ENCODE assay signal across 8 cellular contexts in genomic region chr9:111992523-111992922, GRCh38.
A peak's percentile ranks its signal among the peaks of the same experiment; 100 is the strongest.
DNase-seq lines count a peak whose midpoint lies in the region; ATAC-seq and TF ChIP-seq lines count a peak whose summit lies in the region.

No MANE protein-coding gene starts in this region.

- DNase-seq in Panc1 (ENCODE audit: low read depth, low spot score) (no peak), kidney epithelial cell (ENCODE audit: low read depth) (peak; percentile 79), erythroblast (lab: John Stamatoyannopoulos, UW) (no peak), GF-D8 (lab: John Stamatoyannopoulos, UW) (no peak), NCI-H1694 treated with DMSO at 0.1 percent for 48 hours (lab: John Stamatoyannopoulos, UW) (no peak)
- no peak for DNase-seq in effector CD4-positive, alpha-beta T cell

- H3K36me3 ChIP-seq in Panc1 (ENCODE audit: control insufficient read depth, insufficient read depth, low read length) (no peaks in the 10 kb centered on the region), kidney epithelial cell (ENCODE audit: control insufficient read depth, insufficient read depth, low read length) (no peaks in the 10 kb centered on the region)

- no peak overlapping the region for H3K4me3 ChIP-seq in Panc1 (ENCODE audit: low read depth in 2 of 2, low read length in 2 of 2)
- H3K4me3 ChIP-seq in kidney epithelial cell (ENCODE audit: low read depth, low read length), result no peak overlapping the region

- peaks cover 7% of the 10 kb centered on the region; the same call in 1 of the 2 replicates for H3K9me3 ChIP-seq in Panc1 (ENCODE audit: control insufficient read depth, insufficient read depth, low read depth, low read length)

- TF ChIP-seq CTCF in Panc1 (IDR thresholded peaks at IDR 0.05), result no peak
- no peak for TF ChIP-seq CTCF in kidney epithelial cell (IDR thresholded peaks at IDR 0.05; ENCODE audit: insufficient read depth, low read length, poor library complexity, severe bottlenecking)

- H3K27ac ChIP-seq in Panc1 (ENCODE audit: low read length), result no peak overlapping the region

- ATAC-seq in GM18870 (IDR thresholded peaks at IDR 0.05; ENCODE audit: unreplicated experiment) (peak; percentile 84), HG02642 (IDR thresholded peaks at IDR 0.05; ENCODE audit: poor library complexity, unreplicated experiment) (peak; percentile 84), Panc1 (peak; percentile 76; the same call in 1 of the 2 replicates)

- CTCF ChIA-PET in Panc1 (lab: Charles Lee), result no interaction called here

- intact Hi-C loops in Panc1 (cut with micrococcal nuclease; ENCODE audit: unreplicated experiment), result no loop called here

- no TSS peak for BruUV-seq in Panc1 (replicated peaks; lab: Mats Ljungman, UMichigan)

- no peak for TF ChIP-seq POLR2A in erythroblast (IDR thresholded peaks at IDR 0.05; ENCODE audit: low read length)

- POLR2A ChIA-PET in Panc1 (lab: Charles Lee), result no interaction called here

- H3K27me3 ChIP-seq in Panc1 (ENCODE audit: control insufficient read depth, insufficient read depth, low read length) (no peaks in the 10 kb centered on the region), kidney epithelial cell (ENCODE audit: control insufficient read depth, insufficient read depth, low read length) (no peaks in the 10 kb centered on the region)

- no peaks in the 10 kb centered on the region for H3K4me1 ChIP-seq in Panc1 (ENCODE audit: control insufficient read depth, insufficient read depth, low read length)

- in situ Hi-C loops in Panc1 (cut with HindIII; ENCODE audit: low pct_unique_long_range_greater_than_20kb, low sequenced_read_pairs), result no loop called here
